11 cellular contexts compared by ENCODE assay signal in the genomic region with DNA sequence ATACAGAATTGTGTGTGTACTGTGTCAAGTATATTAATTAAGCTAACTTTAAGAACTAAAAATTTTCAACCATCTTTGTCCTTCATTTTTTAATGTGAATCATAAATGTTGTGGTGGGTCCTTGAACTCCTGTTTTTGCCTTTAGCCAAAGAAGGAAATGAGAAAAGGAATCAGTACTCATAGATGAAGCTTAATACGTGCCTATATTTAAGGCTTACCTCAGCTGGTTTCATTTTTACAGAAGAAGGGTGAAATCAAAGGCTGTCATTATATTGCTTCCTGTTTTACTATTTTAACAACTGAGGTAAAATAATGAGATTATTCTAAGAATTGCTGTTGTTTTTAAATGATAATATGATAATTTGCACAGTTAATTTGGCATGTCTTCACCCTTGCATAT. TPM values are rescaled to one million over a fixed set of nuclear protein-coding genes. Genes with fewer than 3 reads are reported as not detected.
DNase-seq lines count a peak whose midpoint lies in the region; ATAC-seq and TF ChIP-seq lines count a peak whose summit lies in the region.
"Had no signal": no experiment of that assay in that cellular context is flagged by ENCODE, and none has a peak within 500 bp of the region (broad histone marks: within the 10 kb centered on the region; RNA-seq: fewer than 3 reads in every experiment).

No MANE protein-coding gene starts in this region.

- no peak for TF ChIP-seq POLR2A in tibial nerve (IDR thresholded peaks at IDR 0.05)
- no peak for TF ChIP-seq POLR2A in esophagus muscularis mucosa (IDR thresholded peaks at IDR 0.05; ENCODE audit: low read depth)
- no peak for TF ChIP-seq POLR2A in lower leg skin (IDR thresholded peaks at IDR 0.05)

- intact Hi-C loops in esophagus muscularis mucosa (cut with DNase I) (no loop called here), lower leg skin (cut with DNase I; ENCODE audit: low total_unique reads) (no loop called here)

- H3K27ac ChIP-seq in tibial nerve, result peak overlapping the region in 1 of 4 donors; percentile 45
- no peak overlapping the region for H3K27ac ChIP-seq in esophagus muscularis mucosa (replicated peaks in 1 of 4)

- no peak for TF ChIP-seq CTCF in tibial nerve (IDR thresholded peaks at IDR 0.05)
- TF ChIP-seq CTCF in esophagus muscularis mucosa (IDR thresholded peaks at IDR 0.05), result no peak
- TF ChIP-seq CTCF in lower leg skin (IDR thresholded peaks at IDR 0.05), result no peak

- TF ChIP-seq EP300 in tibial nerve (IDR thresholded peaks at IDR 0.05) (no peak), esophagus muscularis mucosa (IDR thresholded peaks at IDR 0.05) (no peak)

- ATAC-seq in GM18502 (IDR thresholded peaks at IDR 0.05; ENCODE audit: poor library complexity, unreplicated experiment) (peak; percentile 88), GM21526 (IDR thresholded peaks at IDR 0.05; ENCODE audit: low FRiP score, unreplicated experiment) (peak; percentile 57), HG03558 (IDR thresholded peaks at IDR 0.05; ENCODE audit: extremely low read depth, unreplicated experiment) (peak; percentile 49)

- no peak overlapping the region for H3K9ac ChIP-seq in endocrine pancreas (ENCODE audit: control insufficient read depth, insufficient read depth, low read length)

- no peaks in the 10 kb centered on the region for H3K27me3 ChIP-seq in endocrine pancreas (ENCODE audit: control insufficient read depth, insufficient read depth, low read length)
- H3K27me3 ChIP-seq in tibial nerve, result no peaks in the 10 kb centered on the region
- no peaks in the 10 kb centered on the region for H3K27me3 ChIP-seq in esophagus muscularis mucosa

- H3K9me3 ChIP-seq in endocrine pancreas (ENCODE audit: control insufficient read depth, low read length) (no peaks in the 10 kb centered on the region), tibial nerve (no peaks in the 10 kb centered on the region), esophagus muscularis mucosa (no peaks in the 10 kb centered on the region)

- peak overlapping the region; percentile 92 for H3K4me3 ChIP-seq in endocrine pancreas (ENCODE audit: control insufficient read depth, insufficient read depth, low read length)
- H3K4me3 ChIP-seq in tibial nerve, result no peak overlapping the region
- peak overlapping the region in 1 of 4 donors; percentile 15 for H3K4me3 ChIP-seq in esophagus muscularis mucosa
- H3K4me3 ChIP-seq in lower leg skin (ENCODE audit: low read depth, poor library complexity, severe bottlenecking), result no peak overlapping the region

- H3K36me3 ChIP-seq in endocrine pancreas (ENCODE audit: control insufficient read depth, insufficient read depth, low read length) (no peaks in the 10 kb centered on the region), tibial nerve (no peaks in the 10 kb centered on the region), esophagus muscularis mucosa (no peaks in the 10 kb centered on the region)

- DNase-seq in tibial nerve (ENCODE audit: low spot score in 2 of 2) (no peak), esophagus muscularis mucosa (ENCODE audit: extremely low spot score) (no peak), midbrain (lab: John Stamatoyannopoulos, UW) (no peak), lower leg skin (ENCODE audit: low spot score in 2 of 2) (no peak)
- DNase-seq: activated CD4-positive, CD25-positive, alpha-beta regulatory T cell treated with anti-CD3 and anti-CD28 coated beads, Interleukin-2, amount 50 U/mL, for 72 hours; cerebellar nuclear complex; kidney had no signal

- H3K4me1 ChIP-seq in endocrine pancreas (ENCODE audit: control insufficient read depth, insufficient read depth, low read length), result peaks cover 23% of the 10 kb centered on the region
- H3K4me1 ChIP-seq in tibial nerve, result peaks cover 0 to 15% (median 2%) of the 10 kb centered on the region in 4 donors
- peaks cover 0 to 2% (median under 1%) of the 10 kb centered on the region in 4 donors for H3K4me1 ChIP-seq in esophagus muscularis mucosa

- 59 to 61% methylated on average over 1 of the region's 1 CpG for WGBS in tibial nerve, 2 donors
- WGBS in esophagus muscularis mucosa, result 47% methylated on average over 1 of the region's 1 CpG
- 59 to 79% methylated on average over 1 of the region's 1 CpG for WGBS in lower leg skin, 2 donors

RNA-seq across cellular contexts. Expression of a gene that starts 6.3 kb away (rescaled TPM):
- total RNA-seq in tibial nerve (10 to 100 TPM; 52.8 to 77.6 (median 58.9) TPM), esophagus muscularis mucosa (10 to 100 TPM; 37.9 to 51.8 (median 43.9) TPM), lower leg skin (10 to 100 TPM; 45.7 to 78.8 (median 67.3) TPM)
